1 cellular context compared by ENCODE assay signal in genomic region chr2:1584691-1585485, GRCh38.
TF ChIP-seq lines count a peak whose summit lies in the region.

No MANE protein-coding gene starts in this region.

TF ChIP-seq in H1, 55 proteins besides CTCF, POLR2A, EP300 and RAD21:
- TF ChIP-seq SP1 (IDR thresholded peaks at IDR 0.05; ENCODE audit: low read depth, low read length) (no peak), BACH1 (IDR thresholded peaks at IDR 0.05; ENCODE audit: low read length) (peak; percentile 21; the same call in 1 of the 2 replicates)
